Comparison of ENCODE assay signal across 8 cellular contexts in the genomic region with DNA sequence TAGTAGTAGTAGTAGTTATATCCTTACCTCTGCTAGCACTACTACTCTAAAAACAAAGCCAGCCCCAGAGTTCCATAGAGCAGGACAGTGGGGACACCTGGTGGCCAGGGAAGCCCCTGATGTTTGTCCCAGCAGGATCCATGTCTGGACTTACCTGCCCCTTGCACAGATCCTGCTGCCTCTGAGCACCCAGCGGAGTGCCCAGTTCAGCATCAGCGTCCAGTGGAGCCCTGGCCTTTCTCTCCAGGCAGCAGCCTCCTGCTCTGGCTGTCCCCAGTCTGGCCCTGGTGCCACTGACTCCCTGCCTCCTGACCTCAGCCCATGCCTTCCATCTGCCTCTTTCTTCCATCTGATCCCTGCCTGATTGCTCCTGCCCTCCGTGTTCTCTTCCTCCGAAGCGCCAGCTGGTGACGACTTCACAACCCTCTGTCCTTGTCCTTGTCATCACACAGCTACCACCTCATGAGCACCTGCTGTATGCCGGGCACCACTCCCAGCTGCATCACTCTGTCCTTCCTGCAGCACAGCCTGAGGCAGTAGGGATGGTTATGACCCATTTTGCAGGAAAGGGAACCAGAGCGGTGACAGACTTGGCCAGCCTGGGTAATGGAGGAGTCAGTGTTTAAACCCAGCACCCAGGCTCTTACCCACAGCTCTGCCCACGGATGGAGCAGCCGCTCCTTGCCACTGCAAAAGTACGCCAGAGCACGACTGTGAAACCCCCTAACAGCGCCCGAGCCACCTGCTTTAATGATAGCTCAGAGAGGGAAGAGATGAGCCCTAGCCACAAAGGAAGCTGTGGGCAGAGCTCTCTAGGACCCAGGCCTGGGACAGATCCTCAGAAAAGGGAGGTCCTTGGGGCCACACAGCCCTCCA. TPM values are rescaled to one million over a fixed set of nuclear protein-coding genes. Genes with fewer than 3 reads are reported as not detected.
DNase-seq lines count a peak whose midpoint lies in the region; ATAC-seq and TF ChIP-seq lines count a peak whose summit lies in the region.

No MANE protein-coding gene starts in this region.

- peaks cover 7% of the 10 kb centered on the region for H3K27me3 Mint-ChIP-seq in progenitor cell of endocrine pancreas

- no peak overlapping the region for H3K4me3 Mint-ChIP-seq in progenitor cell of endocrine pancreas (ENCODE audit: low read depth)

- no peaks in the 10 kb centered on the region for H3K4me1 ChIP-seq in Peyer's patch
- H3K4me1 ChIP-seq in gastroesophageal sphincter = no peaks in the 10 kb centered on the region

- no peaks in the 10 kb centered on the region for H3K9me3 ChIP-seq in Peyer's patch
- H3K9me3 ChIP-seq in gastroesophageal sphincter = no peaks in the 10 kb centered on the region

- TF ChIP-seq POLR2A in Peyer's patch (IDR thresholded peaks at IDR 0.05) (no peak), gastroesophageal sphincter (IDR thresholded peaks at IDR 0.05) (no peak)

- H3K27ac Mint-ChIP-seq in progenitor cell of endocrine pancreas = peak overlapping the region; percentile 73

- H3K27ac ChIP-seq in Peyer's patch (no peak overlapping the region), gastroesophageal sphincter (no peak overlapping the region)

- no peak overlapping the region for H3K4me3 ChIP-seq in BJ (ENCODE audit: low read depth, low read length)
- H3K4me3 ChIP-seq in Peyer's patch = no peak overlapping the region
- H3K4me3 ChIP-seq in gastroesophageal sphincter = no peak overlapping the region

- H3K9me3 Mint-ChIP-seq in progenitor cell of endocrine pancreas (ENCODE audit: low read depth) = peaks cover 3% of the 10 kb centered on the region

- no peaks in the 10 kb centered on the region for H3K36me3 ChIP-seq in BJ (ENCODE audit: control insufficient read depth, insufficient read depth, low read length)
- H3K36me3 ChIP-seq in Peyer's patch = no peaks in the 10 kb centered on the region
- H3K36me3 ChIP-seq in gastroesophageal sphincter = no peaks in the 10 kb centered on the region

- ATAC-seq in gastroesophageal sphincter (no peak), HG02763 (IDR thresholded peaks at IDR 0.05; ENCODE audit: unreplicated experiment) (no peak), GM21528 (IDR thresholded peaks at IDR 0.05; ENCODE audit: low FRiP score, unreplicated experiment) (no peak)

- H3K27me3 ChIP-seq in BJ (ENCODE audit: control insufficient read depth, insufficient read depth, low read length) (no peaks in the 10 kb centered on the region; the same call in none of the 2 replicates), Peyer's patch (no peaks in the 10 kb centered on the region), gastroesophageal sphincter (peaks cover 14% of the 10 kb centered on the region)

- no peak for TF ChIP-seq EP300 in gastroesophageal sphincter (IDR thresholded peaks at IDR 0.05)

- no peak for DNase-seq in BJ (ENCODE audit: low read depth)
- peak; percentile 49 for DNase-seq in HT1080 (ENCODE audit: low read depth)
- DNase-seq in Peyer's patch = peak; percentile 15 to 63 (median 55)
- DNase-seq in activated T-helper 1 cell treated with anti-CD3 and anti-CD28 coated beads, Interleukin-2, amount 50 U/mL, for 16 hours (ENCODE audit: low read depth in 1 of 2, low spot score in 1 of 2) = peak; percentile 40 to 45
- DNase-seq in progenitor cell of endocrine pancreas (ENCODE audit: low spot score, unreplicated experiment) = no peak

- POLR2A ChIA-PET in BJ (lab: Charles Lee) = no interaction called here

- no peaks in the 10 kb centered on the region for H3K4me1 Mint-ChIP-seq in progenitor cell of endocrine pancreas (ENCODE audit: low read depth)

- WGBS in gastroesophageal sphincter (ENCODE audit: low coverage in 1 of 2), 2 donors = 60% methylated on average over 5 of the region's 14 CpGs; no CpG with 5 or more reads in 1 of the 2 donors

- TF ChIP-seq CTCF in BJ (IDR thresholded peaks at IDR 0.05; ENCODE audit: insufficient read depth, low read depth, low read length) (peak; percentile 61), Peyer's patch (IDR thresholded peaks at IDR 0.05) (peak; percentile 10 to 43 (median 38)), gastroesophageal sphincter (IDR thresholded peaks at IDR 0.05) (peak in 3 of 4 experiments; percentile 36 to 53 (median 45)), progenitor cell of endocrine pancreas (IDR thresholded peaks at IDR 0.05; ENCODE audit: unreplicated experiment) (peak; percentile 67)

- CTCF ChIA-PET in BJ (lab: Yijun Ruan, JAX) = interaction anchor here (0.6 to 4.2 kb wide), 13 partner anchors 8 to 394 kb away, joined by 3 to 33 read pairs (median 3); a partner anchor contains a TSS

- peaks cover 2% of the 10 kb centered on the region for H3K36me3 Mint-ChIP-seq in progenitor cell of endocrine pancreas (ENCODE audit: insufficient read depth)

RNA-seq across cellular contexts. Expression of a gene that starts 11.5 kb away (rescaled TPM):
- polyA plus RNA-seq in BJ (2011; rRNA removed) = 0.12 and 0.53 TPM in 2 replicates
- polyA minus RNA-seq in BJ (2011; rRNA and poly(A)+ RNA removed) = 0.19 and 0.46 TPM in 2 replicates
- 0.05 and 0.30 TPM in 2 replicates for total RNA-seq in HT1080 (2014; rRNA removed; shearing (Covaris generic))
- polyA plus RNA-seq in HT1080 (2015; cell fraction: cytosol; rRNA removed) = 0.30 and 0.34 TPM in 2 replicates
- 0.99 and 1.1 TPM in 2 replicates for polyA plus RNA-seq in HT1080 (2015; cell fraction: nucleus; rRNA removed)
- total RNA-seq in Peyer's patch (1 to 10 TPM in 2 of 4 donors, under 1 TPM in 2; 0.47 to 5.0 (median 0.95) TPM), gastroesophageal sphincter (1 to 10 TPM in 2 of 4 donors, under 1 TPM in 1, not detected in 1; 0.62 to 2.3 (median 1.2) TPM), progenitor cell of endocrine pancreas (4.2 and 5.1 TPM in 2 replicates)

Comparison
In these comparisons a context has a peak if more than half of its experiments do, and no peak if none do; other contexts are left out.
1. DNase-seq: peak in HT1080 (single experiment), Peyer's patch (3 of 3) and activated T-helper 1 cell treated with anti-CD3 and anti-CD28 coated beads, Interleukin-2, amount 50 U/mL, for 16 hours (2 of 2); none in BJ (single experiment) and progenitor cell of endocrine pancreas (single experiment).
2. Peak in every context shown above with its lines, with median percentiles within 50 percentile points of each other: CTCF ChIP-seq.